8 cellular contexts compared by ENCODE assay signal in the genomic region with DNA sequence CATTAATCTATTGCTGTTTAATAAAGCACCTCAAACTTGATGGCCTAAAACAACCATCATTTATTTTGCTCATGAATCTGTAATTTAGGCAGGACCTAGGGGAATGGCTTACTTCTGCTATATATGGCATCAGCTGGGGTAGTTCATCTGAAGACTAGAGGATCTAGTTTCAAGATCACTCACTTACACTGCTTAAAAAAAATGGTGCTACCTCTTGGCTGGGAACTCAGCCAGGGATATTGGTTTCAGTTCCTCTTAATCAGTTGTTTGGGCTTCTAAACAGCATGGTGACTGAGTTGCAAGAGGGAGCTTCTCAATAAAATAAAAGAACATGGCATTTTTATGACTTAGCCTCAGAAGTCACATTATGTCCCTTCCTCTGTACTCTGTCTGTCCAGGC.
DNase-seq lines count a peak whose midpoint lies in the region; ATAC-seq, FAIRE-seq and TF ChIP-seq lines count a peak whose summit lies in the region.

No MANE protein-coding gene starts in this region.

- H3K27me3 Mint-ChIP-seq in astrocyte (ENCODE audit: low read depth, unreplicated experiment) = peaks cover 6% of the 10 kb centered on the region

- peak; percentile 98 for ATAC-seq in GM21576 (IDR thresholded peaks at IDR 0.05; ENCODE audit: unreplicated experiment)

- no peak for TF ChIP-seq CTCF in astrocyte (IDR thresholded peaks at IDR 0.05; ENCODE audit: insufficient read depth, low read depth, low read length)
- no peak for TF ChIP-seq CTCF in esophagus muscularis mucosa (IDR thresholded peaks at IDR 0.05)
- no peak for TF ChIP-seq CTCF in thyroid gland (IDR thresholded peaks at IDR 0.05)

- H3K27me3 ChIP-seq in astrocyte (ENCODE audit: insufficient read depth, low read length) (no peaks in the 10 kb centered on the region), esophagus muscularis mucosa (no peaks in the 10 kb centered on the region), thyroid gland (no peaks in the 10 kb centered on the region)

- H3K4me3 Mint-ChIP-seq in astrocyte (ENCODE audit: unreplicated experiment) = no peak overlapping the region

- no peak overlapping the region for H2AFZ ChIP-seq in astrocyte (ENCODE audit: low read depth, low read length)

- no peaks in the 10 kb centered on the region for H4K20me1 ChIP-seq in astrocyte (ENCODE audit: insufficient read depth, low read length)

- TF ChIP-seq EP300 in esophagus muscularis mucosa (IDR thresholded peaks at IDR 0.05) = no peak

- peaks cover 29% of the 10 kb centered on the region for H3K4me1 Mint-ChIP-seq in astrocyte (ENCODE audit: low read depth, unreplicated experiment)

- no peaks in the 10 kb centered on the region for H3K79me2 ChIP-seq in astrocyte (ENCODE audit: insufficient read depth, low read length)

- H3K9me3 ChIP-seq in astrocyte (ENCODE audit: insufficient read depth, low read depth, low read length) (no peaks in the 10 kb centered on the region), esophagus muscularis mucosa (no peaks in the 10 kb centered on the region), thyroid gland (no peaks in the 10 kb centered on the region)

- no peak overlapping the region for H3K4me2 ChIP-seq in astrocyte (ENCODE audit: low read length)

- H3K4me3 ChIP-seq in astrocyte (ENCODE audit: insufficient read depth, low read depth, low read length) (no peak overlapping the region), esophagus muscularis mucosa (no peak overlapping the region), thyroid gland (replicated peaks in 1 of 3) (no peak overlapping the region)

- H3K9me3 Mint-ChIP-seq in astrocyte (ENCODE audit: unreplicated experiment) = no peaks in the 10 kb centered on the region

- DNase-seq in GM12891 (ENCODE audit: insufficient read length, low spot score) (peak; percentile 32), KBM-7 (peak; percentile 50), astrocyte (ENCODE audit: low read depth) (peak; percentile 57), esophagus muscularis mucosa (ENCODE audit: extremely low spot score) (no peak), thyroid gland (no peak), 8988T (no peak)
- no peak for DNase-seq in activated CD4-positive, alpha-beta T cell treated with anti-CD3 and anti-CD28 coated beads for 1 hour

- H3K27ac Mint-ChIP-seq in astrocyte (ENCODE audit: unreplicated experiment) = no peak overlapping the region

- in situ Hi-C loops in KBM-7 (cut with MboI; ENCODE audit: low pct_unique_long_range_greater_than_20kb, low sequenced_read_pairs) = no loop called here

- intact Hi-C loops in esophagus muscularis mucosa (cut with DNase I) (no loop called here), thyroid gland (cut with DNase I) (no loop called here)

- peak; percentile 48 for FAIRE-seq in GM12891 (lab: Jason Lieb, UNC)
- no peak for FAIRE-seq in astrocyte (lab: Jason Lieb, UNC)

- H3K36me3 Mint-ChIP-seq in astrocyte (ENCODE audit: low read depth, unreplicated experiment) = no peaks in the 10 kb centered on the region

- no peak for TF ChIP-seq POLR2A in GM12891 (IDR thresholded peaks at IDR 0.05; ENCODE audit: low read depth, low read length)
- no peak for TF ChIP-seq POLR2A in esophagus muscularis mucosa (IDR thresholded peaks at IDR 0.05; ENCODE audit: low read depth)
- TF ChIP-seq POLR2A in thyroid gland (IDR thresholded peaks at IDR 0.05) = no peak

- H3K9ac ChIP-seq in astrocyte (ENCODE audit: low read length) = no peak overlapping the region

- H3K27ac ChIP-seq in astrocyte (ENCODE audit: low read depth, low read length) (no peak overlapping the region), esophagus muscularis mucosa (replicated peaks in 1 of 4) (no peak overlapping the region), thyroid gland (no peak overlapping the region)

- H3K36me3 ChIP-seq in astrocyte (ENCODE audit: insufficient read depth, low read length) = no peaks in the 10 kb centered on the region
- H3K36me3 ChIP-seq in esophagus muscularis mucosa = no peaks in the 10 kb centered on the region
- no peaks in the 10 kb centered on the region for H3K36me3 ChIP-seq in thyroid gland

- H3K4me1 ChIP-seq in astrocyte (ENCODE audit: insufficient read depth, low read length) (peaks cover 18% of the 10 kb centered on the region), esophagus muscularis mucosa (peaks cover 0 to 13% (median 3%) of the 10 kb centered on the region in 4 donors), thyroid gland (no peaks in the 10 kb centered on the region)

TF ChIP-seq in GM12891, 5 proteins besides CTCF, POLR2A, EP300 and RAD21:
- TF ChIP-seq SPI1 (IDR thresholded peaks at IDR 0.05; ENCODE audit: low read depth, low read length) (peak; percentile 98), TAF1 (IDR thresholded peaks at IDR 0.05; ENCODE audit: low read depth, low read length) (no peak), POU2F2 (IDR thresholded peaks at IDR 0.05; ENCODE audit: low read depth, low read length) (no peak), PAX5 (IDR thresholded peaks at IDR 0.05; ENCODE audit: insufficient read depth, low read length, severe bottlenecking) (no peak)

Comparison
In these comparisons a context has a peak if more than half of its experiments do, and no peak if none do; other contexts are left out.
1. DNase-seq: peak in GM12891 (single experiment), KBM-7 (single experiment) and astrocyte (single experiment); none in activated CD4-positive, alpha-beta T cell treated with anti-CD3 and anti-CD28 coated beads for 1 hour (single experiment), esophagus muscularis mucosa (single experiment), thyroid gland (0 of 2) and 8988T (single experiment).